In genomic region chr10:103652599-103653281, GRCh38 we compare ENCODE assay signal across 14 cellular contexts.
DNase-seq lines count a peak whose midpoint lies in the region; ATAC-seq and TF ChIP-seq lines count a peak whose summit lies in the region.
"Had no signal": no experiment of that assay in that cellular context is flagged by ENCODE, and none has a peak within 500 bp of the region (broad histone marks: within the 10 kb centered on the region; RNA-seq: fewer than 3 reads in every experiment).

No MANE protein-coding gene starts in this region.

- no peaks in the 10 kb centered on the region for H3K9me3 ChIP-seq in ascending aorta
- H3K9me3 ChIP-seq in tibial nerve: peaks cover 0 to 5% (median 0%) of the 10 kb centered on the region in 4 donors
- H3K9me3 ChIP-seq: pancreas had no signal

- peak in 1 of 2 donors; percentile 43 for TF ChIP-seq EP300 in tibial nerve (IDR thresholded peaks at IDR 0.05)

- no peak overlapping the region for H3K4me3 Mint-ChIP-seq in activated naive CD8-positive, alpha-beta T cell treated with anti-CD3 and anti-CD28 coated beads, Interleukin-2, amount 50 U/mL, for 24 hours
- H3K4me3 Mint-ChIP-seq: stimulated activated naive CD8-positive, alpha-beta T cell treated with anti-CD3 and anti-CD28 coated beads, Interleukin-15, amount 100 ng/mL, for 72 hours had no signal

- H3K27ac ChIP-seq in ascending aorta (peak overlapping the region; percentile 64 to 69), tibial nerve (peak overlapping the region; percentile 56 to 90 (median 79))
- H3K27ac ChIP-seq: pancreas, SK-N-MC had no signal

- no peak overlapping the region for H3K27ac Mint-ChIP-seq in activated naive CD8-positive, alpha-beta T cell treated with anti-CD3 and anti-CD28 coated beads, Interleukin-2, amount 50 U/mL, for 24 hours
- H3K27ac Mint-ChIP-seq: activated T-helper 2 cell treated with anti-CD3 and anti-CD28 coated beads, Interferon-gamma antibody, Interleukin-2, Interleukin-4, amounts not matched to agents 10 μg/mL and 5 μg/mL and 100 μg/mL, durations not matched to agents 14 hours and 24 hours and 36 hours; stimulated activated naive CD8-positive, alpha-beta T cell treated with anti-CD3 and anti-CD28 coated beads, Interleukin-15, amount 100 ng/mL, for 72 hours had no signal

- no peaks in the 10 kb centered on the region for H3K27me3 Mint-ChIP-seq in activated naive CD8-positive, alpha-beta T cell treated with anti-CD3 and anti-CD28 coated beads, Interleukin-2, amount 50 U/mL, for 24 hours
- H3K27me3 Mint-ChIP-seq: stimulated activated naive CD8-positive, alpha-beta T cell treated with anti-CD3 and anti-CD28 coated beads, Interleukin-15, amount 100 ng/mL, for 72 hours had no signal

- DNase-seq in NCI-H2081 (lab: John Stamatoyannopoulos, UW) (peak; percentile 60 to 79), NCI-H2081 treated with DMSO at 0.1 percent for 48 hours (lab: John Stamatoyannopoulos, UW) (no peak), ascending aorta (ENCODE audit: low spot score in 2 of 2) (peak in 1 of 2 donors; percentile 76), left lobe of liver (ENCODE audit: low spot score) (no peak), tibial nerve (ENCODE audit: low spot score in 2 of 2) (peak in 1 of 2 donors; percentile 75), D341Med (ENCODE audit: low spot score) (no peak)
- no peak for DNase-seq in activated naive CD8-positive, alpha-beta T cell treated with anti-CD3 and anti-CD28 coated beads, Interleukin-2, amount 50 U/mL, for 24 hours
- DNase-seq: foreskin fibroblast; stimulated activated CD4-positive, alpha-beta T cell treated with anti-CD3 and anti-CD28 coated beads, Interleukin-2, amount 100 ng/mL, for 24 hours; stimulated activated naive CD8-positive, alpha-beta T cell treated with anti-CD3 and anti-CD28 coated beads, Interleukin-15, amount 100 ng/mL, for 72 hours had no signal

- ATAC-seq in left lobe of liver (peak; percentile 9), GM21737 (IDR thresholded peaks at IDR 0.05; ENCODE audit: unreplicated experiment) (no peak)
- ATAC-seq in activated naive CD8-positive, alpha-beta T cell treated with anti-CD3 and anti-CD28 coated beads, Interleukin-2, amount 50 U/mL, for 24 hours: no peak
- ATAC-seq: stimulated activated naive CD8-positive, alpha-beta T cell treated with anti-CD3 and anti-CD28 coated beads, Interleukin-15, amount 100 ng/mL, for 72 hours had no signal

- H3K27me3 ChIP-seq in ascending aorta: no peaks in the 10 kb centered on the region
- H3K27me3 ChIP-seq in tibial nerve: no peaks in the 10 kb centered on the region
- H3K27me3 ChIP-seq: pancreas had no signal

- no peaks in the 10 kb centered on the region for H3K36me3 Mint-ChIP-seq in activated naive CD8-positive, alpha-beta T cell treated with anti-CD3 and anti-CD28 coated beads, Interleukin-2, amount 50 U/mL, for 24 hours (ENCODE audit: low read depth)

- intact Hi-C loops in ascending aorta (cut with DNase I): no loop called here

- peaks cover 7% of the 10 kb centered on the region for H3K9me3 Mint-ChIP-seq in activated naive CD8-positive, alpha-beta T cell treated with anti-CD3 and anti-CD28 coated beads, Interleukin-2, amount 50 U/mL, for 24 hours

- no peak for TF ChIP-seq CTCF in ascending aorta (IDR thresholded peaks at IDR 0.05)
- TF ChIP-seq CTCF in tibial nerve (IDR thresholded peaks at IDR 0.05): no peak

- H3K4me1 ChIP-seq in ascending aorta (peaks cover 26 to 57% of the 10 kb centered on the region in 2 donors), tibial nerve (peaks cover 4 to 81% (median 64%) of the 10 kb centered on the region in 4 donors)

- no peak for TF ChIP-seq POLR2A in tibial nerve (IDR thresholded peaks at IDR 0.05)

- H3K4me1 Mint-ChIP-seq in activated naive CD8-positive, alpha-beta T cell treated with anti-CD3 and anti-CD28 coated beads, Interleukin-2, amount 50 U/mL, for 24 hours: no peaks in the 10 kb centered on the region
- H3K4me1 Mint-ChIP-seq: stimulated activated naive CD8-positive, alpha-beta T cell treated with anti-CD3 and anti-CD28 coated beads, Interleukin-15, amount 100 ng/mL, for 72 hours had no signal

- H3K36me3 ChIP-seq in ascending aorta (peaks cover 0 to 8% of the 10 kb centered on the region in 2 donors), tibial nerve (peaks cover 0 to 10% (median 0%) of the 10 kb centered on the region in 3 donors)
- H3K36me3 ChIP-seq: pancreas had no signal

- WGBS in tibial nerve, 2 donors: 52 to 62% methylated on average over 14 of the region's 15 CpGs

- H3K4me3 ChIP-seq in ascending aorta: no peak overlapping the region
- H3K4me3 ChIP-seq in tibial nerve: no peak overlapping the region
- H3K4me3 ChIP-seq: pancreas, SK-N-MC had no signal

Comparison
In these comparisons a context has a peak if more than half of its experiments do, and no peak if none do; other contexts are left out.
1. DNase-seq: peak in NCI-H2081 (2 of 2); none in NCI-H2081 treated with DMSO at 0.1 percent for 48 hours (single experiment), left lobe of liver (single experiment), D341Med (single experiment) and activated naive CD8-positive, alpha-beta T cell treated with anti-CD3 and anti-CD28 coated beads, Interleukin-2, amount 50 U/mL, for 24 hours (single experiment).